In the genomic region with DNA sequence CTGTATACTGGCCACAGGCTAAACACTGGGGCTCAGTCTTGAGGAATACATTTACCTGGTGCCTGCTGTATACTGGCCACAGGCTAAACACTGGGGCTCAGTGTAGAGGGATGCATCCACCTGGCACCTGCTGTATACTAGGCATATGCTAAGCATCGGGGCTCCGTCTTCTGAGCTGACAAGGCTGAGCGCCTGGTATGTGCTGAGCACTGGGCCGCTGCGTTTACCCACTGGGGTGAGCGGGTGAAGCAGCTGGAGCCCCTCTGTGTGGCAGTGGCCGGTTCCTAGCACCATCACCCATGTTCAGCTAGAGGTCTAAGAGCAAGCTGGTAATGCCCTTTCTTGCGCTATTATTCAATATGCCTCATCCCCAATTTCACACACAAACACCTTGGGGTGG, we compare ENCODE assay signal across 25 cellular contexts.
DNase-seq lines count a peak whose midpoint lies in the region; ATAC-seq, FAIRE-seq and TF ChIP-seq lines count a peak whose summit lies in the region.
"Had no signal": no experiment of that assay in that cellular context is flagged by ENCODE, and none has a peak within 500 bp of the region (broad histone marks: within the 10 kb centered on the region; RNA-seq: fewer than 3 reads in every experiment).

No MANE protein-coding gene starts in this region.

- peak overlapping the region; percentile 45 for H3K18ac ChIP-seq in neuronal stem cell (ENCODE audit: low read length)

- H3K14ac ChIP-seq in neuronal stem cell (ENCODE audit: low read length): no peak overlapping the region

- H2BK5ac ChIP-seq in neuronal stem cell (ENCODE audit: low read length): no peak overlapping the region

- no peaks in the 10 kb centered on the region for H3K79me1 ChIP-seq in neuronal stem cell (ENCODE audit: low read depth, low read length)

- H3K9me3 ChIP-seq in right atrium auricular region: no peaks in the 10 kb centered on the region
- H3K9me3 ChIP-seq in kidney (ENCODE audit: control insufficient read depth in 1 of 2, low read length in 2 of 2): no peaks in the 10 kb centered on the region
- H3K9me3 ChIP-seq in neuronal stem cell (replicated peaks in 1 of 2; ENCODE audit: control insufficient read depth in 2 of 2, insufficient read depth in 1 of 2, low read depth in 1 of 2, low read length in 2 of 2): peaks cover 0 to 2% of the 10 kb centered on the region in 2 donors
- H3K9me3 ChIP-seq: BE2C, BLaER1 had no signal

- H3K4ac ChIP-seq in neuronal stem cell (ENCODE audit: low read length): no peak overlapping the region

- H3K9ac ChIP-seq in kidney (ENCODE audit: low read length in 2 of 2): no peak overlapping the region
- H3K9ac ChIP-seq in neuronal stem cell (ENCODE audit: low read depth, low read length, poor library complexity): no peak overlapping the region
- H3K9ac ChIP-seq: BLaER1 had no signal

- H2BK120ac ChIP-seq in neuronal stem cell (ENCODE audit: low read depth, low read length): no peak overlapping the region

- no CpG with 5 or more reads among the region's 8 CpGs for WGBS in neuronal stem cell (ENCODE audit: extremely low coverage in 2 of 2, insufficient read length in 2 of 2, insufficient replicate concordance in 1 of 2), 2 donors
- WGBS in lower leg skin, 2 donors: 87 to 96% methylated on average over 8 of the region's 8 CpGs

- ATAC-seq in left cardiac atrium: no peak
- ATAC-seq: GM12878 had no signal

- H3K27ac ChIP-seq in right atrium auricular region: no peak overlapping the region
- no peak overlapping the region for H3K27ac ChIP-seq in kidney (ENCODE audit: low read depth in 2 of 2, low read length in 2 of 2)
- no peak overlapping the region for H3K27ac ChIP-seq in neuronal stem cell (replicated peaks; ENCODE audit: low read length)
- H3K27ac ChIP-seq: BLaER1 had no signal

- no peaks in the 10 kb centered on the region for H3K4me1 ChIP-seq in right atrium auricular region
- no peaks in the 10 kb centered on the region for H3K4me1 ChIP-seq in kidney (ENCODE audit: control insufficient read depth in 1 of 2, insufficient read depth in 1 of 2, low read depth in 1 of 2, low read length in 2 of 2)
- H3K4me1 ChIP-seq in neuronal stem cell (ENCODE audit: control insufficient read depth in 2 of 2, insufficient read depth in 1 of 2, low read depth in 1 of 2, low read length in 2 of 2): peaks cover 0 to 18% of the 10 kb centered on the region in 2 donors
- H3K4me1 ChIP-seq: BE2C had no signal

- H3K4me3 ChIP-seq in right atrium auricular region: no peak overlapping the region
- H3K4me3 ChIP-seq in kidney (ENCODE audit: low read length in 2 of 2): no peak overlapping the region
- no peak overlapping the region for H3K4me3 ChIP-seq in neuronal stem cell (ENCODE audit: low read length in 2 of 2)
- no peak overlapping the region for H3K4me3 ChIP-seq in lower leg skin (ENCODE audit: low read depth, poor library complexity, severe bottlenecking)
- H3K4me3 ChIP-seq: BLaER1, GM12878 had no signal

- no peak for TF ChIP-seq POLR2A in lower leg skin (IDR thresholded peaks at IDR 0.05)

- H4K91ac ChIP-seq in neuronal stem cell (ENCODE audit: low read depth, low read length, poor library complexity): no peak overlapping the region

- no peak overlapping the region for H2AFZ ChIP-seq in neuronal stem cell (ENCODE audit: low read length)

- no peak overlapping the region for H3K4me2 ChIP-seq in neuronal stem cell (ENCODE audit: insufficient read depth, low read length, poor library complexity, severe bottlenecking)
- H3K4me2 ChIP-seq: BLaER1 had no signal

- peak overlapping the region; percentile 3 for H2BK15ac ChIP-seq in neuronal stem cell (ENCODE audit: low read length)

- H3K27me3 ChIP-seq in right atrium auricular region (no peaks in the 10 kb centered on the region), neuronal stem cell (ENCODE audit: control insufficient read depth in 3 of 3, insufficient read depth in 3 of 3, low read depth in 1 of 3, low read length in 3 of 3) (peaks cover 0 to 51% (median 0%) of the 10 kb centered on the region in 3 experiments)
- H3K27me3 ChIP-seq: BE2C, BLaER1 had no signal

- intact Hi-C loops in left cardiac atrium (cut with DNase I): no loop called here
- intact Hi-C loops in kidney (cut with DNase I): no loop called here
- intact Hi-C loops in lower leg skin (cut with DNase I; ENCODE audit: low total_unique reads): no loop called here

- FAIRE-seq in kidney (lab: Jason Lieb, UNC): no peak
- FAIRE-seq: A204.1, GM12878, GM12892, GM18507 had no signal

- H3K36me3 ChIP-seq in right atrium auricular region: no peaks in the 10 kb centered on the region
- no peaks in the 10 kb centered on the region for H3K36me3 ChIP-seq in kidney (ENCODE audit: control insufficient read depth in 1 of 2, insufficient read depth in 2 of 2, low read length in 2 of 2)
- H3K36me3 ChIP-seq in neuronal stem cell (replicated peaks in 1 of 2; ENCODE audit: control insufficient read depth in 2 of 2, insufficient read depth in 2 of 2, low read length in 2 of 2): no peaks in the 10 kb centered on the region
- H3K36me3 ChIP-seq: BE2C, BLaER1 had no signal

- no peak for TF ChIP-seq CTCF in right atrium auricular region (IDR thresholded peaks at IDR 0.05)
- no peak for TF ChIP-seq CTCF in kidney (IDR thresholded peaks at IDR 0.05; ENCODE audit: borderline replicate concordance, extremely low read depth, insufficient read depth)
- no peak for TF ChIP-seq CTCF in lower leg skin (IDR thresholded peaks at IDR 0.05)

- no peak overlapping the region for H4K8ac ChIP-seq in neuronal stem cell (ENCODE audit: low read depth, low read length)

- DNase-seq in left cardiac atrium (peak; percentile 3), right atrium auricular region (ENCODE audit: low spot score) (no peak), kidney (peak; percentile 29), neuronal stem cell (ENCODE audit: low spot score) (no peak), NCI-H2227 (lab: John Stamatoyannopoulos, UW; ENCODE audit: unreplicated experiment) (no peak), lower leg skin (ENCODE audit: low spot score in 2 of 2) (no peak)
- DNase-seq: 8988T; ACHN; BE2C; C1 segment of cervical spinal cord; CD4-positive, alpha-beta memory T cell; CD4-positive, CD25-positive, alpha-beta regulatory T cell; COR-L47; DMS 273 treated with DMSO at 0.1 percent for 48 hours; DMS153; DMS53; DMS79; DND-41; EL; GDM1 had no signal

- H3K23ac ChIP-seq in neuronal stem cell (ENCODE audit: low read depth, low read length, poor library complexity): no peak overlapping the region

- H2AK5ac ChIP-seq in neuronal stem cell (ENCODE audit: low read depth, low read length): peak overlapping the region; percentile 33

- H2BK12ac ChIP-seq in neuronal stem cell (ENCODE audit: low read length): no peak overlapping the region

Comparison
In these comparisons a context has a peak if more than half of its experiments do, and no peak if none do; other contexts are left out.
1. DNase-seq: peak in left cardiac atrium (single experiment) and kidney (single experiment); none in right atrium auricular region (single experiment), neuronal stem cell (single experiment), NCI-H2227 (single experiment) and lower leg skin (0 of 2).